1 cellular context compared by ENCODE assay signal in genomic region chr3:45055411-45056143, GRCh38.
TF ChIP-seq lines count a peak whose summit lies in the region.

No MANE protein-coding gene starts in this region.

TF ChIP-seq in K562, 482 proteins besides CTCF, POLR2A, EP300 and RAD21 (continued from another document and continues in another):
- TF ChIP-seq, protein P1, sequence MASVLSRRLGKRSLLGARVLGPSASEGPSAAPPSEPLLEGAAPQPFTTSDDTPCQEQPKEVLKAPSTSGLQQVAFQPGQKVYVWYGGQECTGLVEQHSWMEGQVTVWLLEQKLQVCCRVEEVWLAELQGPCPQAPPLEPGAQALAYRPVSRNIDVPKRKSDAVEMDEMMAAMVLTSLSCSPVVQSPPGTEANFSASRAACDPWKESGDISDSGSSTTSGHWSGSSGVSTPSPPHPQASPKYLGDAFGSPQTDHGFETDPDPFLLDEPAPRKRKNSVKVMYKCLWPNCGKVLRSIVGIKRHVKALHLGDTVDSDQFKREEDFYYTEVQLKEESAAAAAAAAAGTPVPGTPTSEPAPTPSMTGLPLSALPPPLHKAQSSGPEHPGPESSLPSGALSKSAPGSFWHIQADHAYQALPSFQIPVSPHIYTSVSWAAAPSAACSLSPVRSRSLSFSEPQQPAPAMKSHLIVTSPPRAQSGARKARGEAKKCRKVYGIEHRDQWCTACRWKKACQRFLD (CRISPR knock-in tag; IDR thresholded peaks at IDR 0.05) = peak; percentile 75; the same call in 1 of the 2 replicates
- TF ChIP-seq HINFP (tag; conservative IDR thresholded peaks at IDR 0.05; ENCODE audit: low read depth) = no peak
- TF ChIP-seq MAFG (tag; conservative IDR thresholded peaks at IDR 0.05) = 0 out of 2 replicates have a peak, but pooled peaks have one; percentile 7
- no peak for TF ChIP-seq TBL1XR1 (IDR thresholded peaks at IDR 0.05; ENCODE audit: low read length in 2 of 2)
- TF ChIP-seq ZNF384 (IDR thresholded peaks at IDR 0.05; ENCODE audit: low read depth, low read length) = no peak
- TF ChIP-seq, protein P2, sequence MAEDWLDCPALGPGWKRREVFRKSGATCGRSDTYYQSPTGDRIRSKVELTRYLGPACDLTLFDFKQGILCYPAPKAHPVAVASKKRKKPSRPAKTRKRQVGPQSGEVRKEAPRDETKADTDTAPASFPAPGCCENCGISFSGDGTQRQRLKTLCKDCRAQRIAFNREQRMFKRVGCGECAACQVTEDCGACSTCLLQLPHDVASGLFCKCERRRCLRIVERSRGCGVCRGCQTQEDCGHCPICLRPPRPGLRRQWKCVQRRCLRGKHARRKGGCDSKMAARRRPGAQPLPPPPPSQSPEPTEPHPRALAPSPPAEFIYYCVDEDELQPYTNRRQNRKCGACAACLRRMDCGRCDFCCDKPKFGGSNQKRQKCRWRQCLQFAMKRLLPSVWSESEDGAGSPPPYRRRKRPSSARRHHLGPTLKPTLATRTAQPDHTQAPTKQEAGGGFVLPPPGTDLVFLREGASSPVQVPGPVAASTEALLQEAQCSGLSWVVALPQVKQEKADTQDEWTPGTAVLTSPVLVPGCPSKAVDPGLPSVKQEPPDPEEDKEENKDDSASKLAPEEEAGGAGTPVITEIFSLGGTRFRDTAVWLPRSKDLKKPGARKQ (CRISPR knock-in tag; IDR thresholded peaks at IDR 0.05) = no peak
- TF ChIP-seq ZFP1 (CRISPR knock-in tag; IDR thresholded peaks at IDR 0.05) = no peak
- TF ChIP-seq, protein P3, sequence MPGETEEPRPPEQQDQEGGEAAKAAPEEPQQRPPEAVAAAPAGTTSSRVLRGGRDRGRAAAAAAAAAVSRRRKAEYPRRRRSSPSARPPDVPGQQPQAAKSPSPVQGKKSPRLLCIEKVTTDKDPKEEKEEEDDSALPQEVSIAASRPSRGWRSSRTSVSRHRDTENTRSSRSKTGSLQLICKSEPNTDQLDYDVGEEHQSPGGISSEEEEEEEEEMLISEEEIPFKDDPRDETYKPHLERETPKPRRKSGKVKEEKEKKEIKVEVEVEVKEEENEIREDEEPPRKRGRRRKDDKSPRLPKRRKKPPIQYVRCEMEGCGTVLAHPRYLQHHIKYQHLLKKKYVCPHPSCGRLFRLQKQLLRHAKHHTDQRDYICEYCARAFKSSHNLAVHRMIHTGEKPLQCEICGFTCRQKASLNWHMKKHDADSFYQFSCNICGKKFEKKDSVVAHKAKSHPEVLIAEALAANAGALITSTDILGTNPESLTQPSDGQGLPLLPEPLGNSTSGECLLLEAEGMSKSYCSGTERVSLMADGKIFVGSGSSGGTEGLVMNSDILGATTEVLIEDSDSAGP (CRISPR knock-in tag; IDR thresholded peaks at IDR 0.05) = no peak
- no peak for TF ChIP-seq CUX1 (CRISPR knock-in tag; IDR thresholded peaks at IDR 0.05)
- no peak for TF ChIP-seq RBFOX2 (IDR thresholded peaks at IDR 0.05; ENCODE audit: low read depth, low read length)
- no peak for TF ChIP-seq PRPF4 (IDR thresholded peaks at IDR 0.05; ENCODE audit: insufficient read depth, low read depth, low read length, poor library complexity, severe bottlenecking)
- TF ChIP-seq CHD4 (IDR thresholded peaks at IDR 0.05; ENCODE audit: insufficient read depth, insufficient replicate concordance, low read depth, low read length, poor library complexity, severe bottlenecking) = no peak
- TF ChIP-seq PHB (CRISPR knock-in tag; IDR thresholded peaks at IDR 0.05) = no peak
- TF ChIP-seq BRF2 (IDR thresholded peaks at IDR 0.05; ENCODE audit: borderline replicate concordance, insufficient read depth, insufficient read length) = no peak
- TF ChIP-seq FOXJ2 (tag; IDR thresholded peaks at IDR 0.05) = no peak
- no peak for TF ChIP-seq HNRNPLL (IDR thresholded peaks at IDR 0.05; ENCODE audit: low read depth, low read length, poor library complexity, severe bottlenecking)
- no peak for TF ChIP-seq BRF1 (IDR thresholded peaks at IDR 0.05; ENCODE audit: borderline replicate concordance, extremely low read depth, insufficient read length)
- no peak for TF ChIP-seq CBX2 (IDR thresholded peaks at IDR 0.05; ENCODE audit: insufficient read depth, low read length, poor library complexity, severe bottlenecking)
- TF ChIP-seq HLTF (IDR thresholded peaks at IDR 0.05) = no peak
- no peak for TF ChIP-seq NCOA4 (IDR thresholded peaks at IDR 0.05; ENCODE audit: partially characterized antibody)
- no peak for TF ChIP-seq KDM2B (CRISPR knock-in tag; IDR thresholded peaks at IDR 0.05)
- no peak for TF ChIP-seq ZFX (CRISPR knock-in tag; IDR thresholded peaks at IDR 0.05)
- no peak for TF ChIP-seq MCM2 (IDR thresholded peaks at IDR 0.05; ENCODE audit: low read depth)
- TF ChIP-seq RNF2 (IDR thresholded peaks at IDR 0.05) = no peak
- TF ChIP-seq, protein P4, sequence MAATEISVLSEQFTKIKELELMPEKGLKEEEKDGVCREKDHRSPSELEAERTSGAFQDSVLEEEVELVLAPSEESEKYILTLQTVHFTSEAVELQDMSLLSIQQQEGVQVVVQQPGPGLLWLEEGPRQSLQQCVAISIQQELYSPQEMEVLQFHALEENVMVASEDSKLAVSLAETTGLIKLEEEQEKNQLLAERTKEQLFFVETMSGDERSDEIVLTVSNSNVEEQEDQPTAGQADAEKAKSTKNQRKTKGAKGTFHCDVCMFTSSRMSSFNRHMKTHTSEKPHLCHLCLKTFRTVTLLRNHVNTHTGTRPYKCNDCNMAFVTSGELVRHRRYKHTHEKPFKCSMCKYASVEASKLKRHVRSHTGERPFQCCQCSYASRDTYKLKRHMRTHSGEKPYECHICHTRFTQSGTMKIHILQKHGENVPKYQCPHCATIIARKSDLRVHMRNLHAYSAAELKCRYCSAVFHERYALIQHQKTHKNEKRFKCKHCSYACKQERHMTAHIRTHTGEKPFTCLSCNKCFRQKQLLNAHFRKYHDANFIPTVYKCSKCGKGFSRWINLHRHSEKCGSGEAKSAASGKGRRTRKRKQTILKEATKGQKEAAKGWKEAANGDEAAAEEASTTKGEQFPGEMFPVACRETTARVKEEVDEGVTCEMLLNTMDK (IDR thresholded peaks at IDR 0.05; ENCODE audit: borderline replicate concordance, insufficient read depth, low read depth, low read length, poor library complexity, severe bottlenecking) = no peak
- 0 out of 2 replicates have a peak, but pooled peaks have one; percentile 46 for TF ChIP-seq EHMT2 (IDR thresholded peaks at IDR 0.05)
- no peak for TF ChIP-seq CCAR2 (IDR thresholded peaks at IDR 0.05; ENCODE audit: low read depth, low read length)
- TF ChIP-seq ZNF785 (CRISPR knock-in tag; IDR thresholded peaks at IDR 0.05) = no peak
- TF ChIP-seq NELFE (IDR thresholded peaks at IDR 0.05; ENCODE audit: insufficient read depth, insufficient read length) = no peak
- no peak for TF ChIP-seq FIP1L1 (IDR thresholded peaks at IDR 0.05; ENCODE audit: low read depth, low read length, poor library complexity, severe bottlenecking)
- TF ChIP-seq ZNF740 (CRISPR knock-in tag; IDR thresholded peaks at IDR 0.05) = no peak
- TF ChIP-seq ZNF740 (tag; IDR thresholded peaks at IDR 0.05) = no peak
